In genomic region chr17:58340623-58340876, GRCh38 we compare ENCODE assay signal across 1 cellular context.
TF ChIP-seq lines count a peak whose summit lies in the region.

No MANE protein-coding gene starts in this region.

TF ChIP-seq in GM12878, 131 proteins besides CTCF, POLR2A, EP300 and RAD21:
- TF ChIP-seq RELB (IDR thresholded peaks at IDR 0.05; ENCODE audit: low read depth) (no peak), MLLT1 (IDR thresholded peaks at IDR 0.05) (peak; percentile 90)
